Comparison of ENCODE assay signal across 22 cellular contexts in genomic region chr9:6941527-6941926, GRCh38.
DNase-seq lines count a peak whose midpoint lies in the region; ATAC-seq and TF ChIP-seq lines count a peak whose summit lies in the region.
"Had no signal": no experiment of that assay in that cellular context is flagged by ENCODE, and none has a peak within 500 bp of the region (broad histone marks: within the 10 kb centered on the region; RNA-seq: fewer than 3 reads in every experiment).

No MANE protein-coding gene starts in this region.

- no peaks in the 10 kb centered on the region for H3K79me2 ChIP-seq in GM23338 (replicated peaks; ENCODE audit: insufficient read depth)

- intact Hi-C loops in CD4-positive, alpha-beta T cell (cut with DNase I, micrococcal nuclease) = no loop called here
- intact Hi-C loops in thyroid gland (cut with DNase I) (no loop called here), CD14-positive monocyte (cut with micrococcal nuclease) (no loop called here)

- no peaks in the 10 kb centered on the region for H4K20me1 ChIP-seq in GM23338 (replicated peaks; ENCODE audit: insufficient read depth)

- H3K4me3 Mint-ChIP-seq in CD4-positive, alpha-beta T cell = no peak overlapping the region
- no peak overlapping the region for H3K4me3 Mint-ChIP-seq in GM23338
- H3K4me3 Mint-ChIP-seq in WTC11 = no peak overlapping the region
- H3K4me3 Mint-ChIP-seq in nephron progenitor cell = no peak overlapping the region
- H3K4me3 Mint-ChIP-seq in CD14-positive monocyte = no peak overlapping the region
- H3K4me3 Mint-ChIP-seq: HFFc6, T-cell had no signal

- no peak for ATAC-seq in CD4-positive, alpha-beta T cell (ENCODE audit: poor library complexity)
- no peak for ATAC-seq in GM23338
- ATAC-seq in WTC11 = no peak
- ATAC-seq: A549, PC-3, T-cell had no signal

- WGBS in thyroid gland, 2 donors = 75 to 94% methylated on average over 4 of the region's 4 CpGs

- H3K4me1 ChIP-seq in GM23338 (ENCODE audit: insufficient read depth) = 0 out of 2 replicates have a peak, but pooled peaks cover 2% of the 10 kb centered on the region
- H3K4me1 ChIP-seq in thyroid gland = no peaks in the 10 kb centered on the region

- H3K9me3 ChIP-seq in CD4-positive, alpha-beta T cell (ENCODE audit: control insufficient read depth, low read length) = no peaks in the 10 kb centered on the region
- no peaks in the 10 kb centered on the region for H3K9me3 ChIP-seq in thyroid gland
- H3K9me3 ChIP-seq: A549, SJCRH30 had no signal

- no peak overlapping the region for H2AFZ ChIP-seq in GM23338

- H3K27ac ChIP-seq in CD4-positive, alpha-beta T cell (ENCODE audit: low read depth, low read length) = no peak overlapping the region
- H3K27ac ChIP-seq in GM23338 (ENCODE audit: low read depth) (no peak overlapping the region), thyroid gland (no peak overlapping the region)
- H3K27ac ChIP-seq: A549, SJCRH30 had no signal

- CTCF ChIA-PET in CD4-positive, alpha-beta T cell (lab: Charles Lee) = no interaction called here
- CTCF ChIA-PET in WTC11 (lab: Charles Lee) = no interaction called here

- peaks cover 62% of the 10 kb centered on the region for H3K4me1 Mint-ChIP-seq in CD4-positive, alpha-beta T cell (ENCODE audit: low read depth)
- peaks cover 6% of the 10 kb centered on the region for H3K4me1 Mint-ChIP-seq in GM23338
- peaks cover 8% of the 10 kb centered on the region; the same call in 1 of the 2 replicates for H3K4me1 Mint-ChIP-seq in WTC11
- peaks cover 7% of the 10 kb centered on the region for H3K4me1 Mint-ChIP-seq in nephron progenitor cell
- peaks cover 54% of the 10 kb centered on the region for H3K4me1 Mint-ChIP-seq in CD14-positive monocyte

- no peaks in the 10 kb centered on the region for H3K9me2 ChIP-seq in GM23338 (ENCODE audit: insufficient read depth)

- POLR2A ChIA-PET in CD4-positive, alpha-beta T cell (lab: Charles Lee) = no interaction called here
- POLR2A ChIA-PET in WTC11 (lab: Charles Lee) = no interaction called here

- H3K4me3 ChIP-seq in GM23338 (no peak overlapping the region), thyroid gland (replicated peaks in 1 of 3) (no peak overlapping the region)
- H3K4me3 ChIP-seq: A549, SJCRH30 had no signal

- H3K36me3 Mint-ChIP-seq in CD4-positive, alpha-beta T cell (ENCODE audit: low read depth) = peaks cover 46% of the 10 kb centered on the region
- H3K36me3 Mint-ChIP-seq in GM23338 (ENCODE audit: low read depth) (peaks cover 3% of the 10 kb centered on the region; the same call in 2 of the 3 replicates), WTC11 (peaks cover 7% of the 10 kb centered on the region), nephron progenitor cell (ENCODE audit: low read depth) (peaks cover 5% of the 10 kb centered on the region), CD14-positive monocyte (peaks cover 16 to 29% of the 10 kb centered on the region in 2 donors)

- H3K4me2 ChIP-seq in GM23338 = no peak overlapping the region
- H3K4me2 ChIP-seq: A549 had no signal

- H3K27me3 Mint-ChIP-seq in CD4-positive, alpha-beta T cell = no peaks in the 10 kb centered on the region
- H3K27me3 Mint-ChIP-seq in GM23338 (ENCODE audit: insufficient read depth, low read depth, poor library complexity) (peaks cover 4% of the 10 kb centered on the region), WTC11 (ENCODE audit: low read depth) (no peaks in the 10 kb centered on the region), nephron progenitor cell (ENCODE audit: low read depth, poor library complexity) (peaks cover 4% of the 10 kb centered on the region), CD14-positive monocyte (ENCODE audit: low read depth in 3 of 3) (no peaks in the 10 kb centered on the region)
- H3K27me3 Mint-ChIP-seq: T-cell had no signal

- peak overlapping the region; percentile 19 for H3K27ac Mint-ChIP-seq in CD4-positive, alpha-beta T cell
- H3K27ac Mint-ChIP-seq in GM23338 (peak overlapping the region; percentile 4; the same call in 1 of the 2 replicates), WTC11 (0 out of 2 replicates have a peak overlapping the region, but pooled peaks have one; percentile 18), nephron progenitor cell (peak overlapping the region; percentile 68), CD14-positive monocyte (peak overlapping the region in 1 of 7 donors; percentile 28)
- H3K27ac Mint-ChIP-seq: HFFc6, T-cell had no signal

- H3F3A ChIP-seq in GM23338 (replicated peaks; ENCODE audit: low read depth) = no peaks in the 10 kb centered on the region

- TF ChIP-seq CTCF in CD4-positive, alpha-beta T cell (IDR thresholded peaks at IDR 0.05) = no peak
- no peak for TF ChIP-seq CTCF in GM23338 (conservative IDR thresholded peaks at IDR 0.05; ENCODE audit: low read depth in 2 of 2)
- no peak for TF ChIP-seq CTCF in WTC11 (IDR thresholded peaks at IDR 0.05)
- no peak for TF ChIP-seq CTCF in nephron progenitor cell (IDR thresholded peaks at IDR 0.05)
- TF ChIP-seq CTCF in thyroid gland (IDR thresholded peaks at IDR 0.05) = no peak
- no peak for TF ChIP-seq CTCF in CD14-positive monocyte (IDR thresholded peaks at IDR 0.05)

- no peaks in the 10 kb centered on the region for H3K9me3 Mint-ChIP-seq in CD4-positive, alpha-beta T cell
- H3K9me3 Mint-ChIP-seq in GM23338 = peaks cover 3% of the 10 kb centered on the region; the same call in 2 of the 3 replicates
- H3K9me3 Mint-ChIP-seq in WTC11 = peaks cover 8% of the 10 kb centered on the region
- H3K9me3 Mint-ChIP-seq in nephron progenitor cell = peaks cover 11% of the 10 kb centered on the region
- peaks cover 0 to 2% (median 0%) of the 10 kb centered on the region in 7 donors for H3K9me3 Mint-ChIP-seq in CD14-positive monocyte
- H3K9me3 Mint-ChIP-seq: HFFc6, T-cell had no signal

- TF ChIP-seq POLR2A in thyroid gland (IDR thresholded peaks at IDR 0.05) = no peak

- H3K27me3 ChIP-seq in CD4-positive, alpha-beta T cell (ENCODE audit: control insufficient read depth, insufficient read depth, low read length) = no peaks in the 10 kb centered on the region
- no peaks in the 10 kb centered on the region for H3K27me3 ChIP-seq in GM23338 (ENCODE audit: insufficient read depth)
- H3K27me3 ChIP-seq in thyroid gland = no peaks in the 10 kb centered on the region
- H3K27me3 ChIP-seq: SJCRH30 had no signal

- no peak for DNase-seq in CD4-positive, alpha-beta T cell
- DNase-seq in GM23338 (ENCODE audit: low spot score) (no peak), WTC11 (ENCODE audit: low spot score) (no peak), nephron progenitor cell (no peak), NOMO-1 (lab: John Stamatoyannopoulos, UW; ENCODE audit: unreplicated experiment in 2 of 2) (no peak), thyroid gland (no peak), nucleus accumbens (lab: John Stamatoyannopoulos, UW) (no peak), CD14-positive monocyte (ENCODE audit: low spot score) (no peak)
- DNase-seq: AML-193, GF-D8, H7, HFFc6, KG1, MM.1S, NCI-H2029, NCI-H446, NCI-H524 treated with DMSO at 0.1 percent for 48 hours, NCI-H774, PC-3, SJCRH30, T-cell had no signal

- H3K36me3 ChIP-seq in GM23338 (ENCODE audit: insufficient read depth) (no peaks in the 10 kb centered on the region), thyroid gland (no peaks in the 10 kb centered on the region)
- H3K36me3 ChIP-seq: SJCRH30 had no signal

TF ChIP-seq in GM23338, 12 proteins besides CTCF, POLR2A, EP300 and RAD21 (continues in another document):
- TF ChIP-seq STAT1 (IDR thresholded peaks at IDR 0.05; ENCODE audit: unreplicated experiment) = no peak
- TF ChIP-seq EZH2 (IDR thresholded peaks at IDR 0.05; ENCODE audit: low read depth, unreplicated experiment) = no peak
- TF ChIP-seq NANOG (IDR thresholded peaks at IDR 0.05; ENCODE audit: borderline replicate concordance) = no peak
- no peak for TF ChIP-seq ZNF114 (CRISPR knock-in tag; IDR thresholded peaks at IDR 0.05)
- TF ChIP-seq, protein P1, sequence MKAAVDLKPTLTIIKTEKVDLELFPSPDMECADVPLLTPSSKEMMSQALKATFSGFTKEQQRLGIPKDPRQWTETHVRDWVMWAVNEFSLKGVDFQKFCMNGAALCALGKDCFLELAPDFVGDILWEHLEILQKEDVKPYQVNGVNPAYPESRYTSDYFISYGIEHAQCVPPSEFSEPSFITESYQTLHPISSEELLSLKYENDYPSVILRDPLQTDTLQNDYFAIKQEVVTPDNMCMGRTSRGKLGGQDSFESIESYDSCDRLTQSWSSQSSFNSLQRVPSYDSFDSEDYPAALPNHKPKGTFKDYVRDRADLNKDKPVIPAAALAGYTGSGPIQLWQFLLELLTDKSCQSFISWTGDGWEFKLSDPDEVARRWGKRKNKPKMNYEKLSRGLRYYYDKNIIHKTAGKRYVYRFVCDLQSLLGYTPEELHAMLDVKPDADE (IDR thresholded peaks at IDR 0.05) = no peak
- TF ChIP-seq JUNB (IDR thresholded peaks at IDR 0.05; ENCODE audit: unreplicated experiment) = no peak

TF ChIP-seq in WTC11, 78 proteins besides CTCF, POLR2A, EP300 and RAD21:
- TF ChIP-seq, protein P2, sequence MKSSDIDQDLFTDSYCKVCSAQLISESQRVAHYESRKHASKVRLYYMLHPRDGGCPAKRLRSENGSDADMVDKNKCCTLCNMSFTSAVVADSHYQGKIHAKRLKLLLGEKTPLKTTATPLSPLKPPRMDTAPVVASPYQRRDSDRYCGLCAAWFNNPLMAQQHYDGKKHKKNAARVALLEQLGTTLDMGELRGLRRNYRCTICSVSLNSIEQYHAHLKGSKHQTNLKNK (CRISPR knock-in tag; IDR thresholded peaks at IDR 0.05) = no peak
- TF ChIP-seq, protein P3, sequence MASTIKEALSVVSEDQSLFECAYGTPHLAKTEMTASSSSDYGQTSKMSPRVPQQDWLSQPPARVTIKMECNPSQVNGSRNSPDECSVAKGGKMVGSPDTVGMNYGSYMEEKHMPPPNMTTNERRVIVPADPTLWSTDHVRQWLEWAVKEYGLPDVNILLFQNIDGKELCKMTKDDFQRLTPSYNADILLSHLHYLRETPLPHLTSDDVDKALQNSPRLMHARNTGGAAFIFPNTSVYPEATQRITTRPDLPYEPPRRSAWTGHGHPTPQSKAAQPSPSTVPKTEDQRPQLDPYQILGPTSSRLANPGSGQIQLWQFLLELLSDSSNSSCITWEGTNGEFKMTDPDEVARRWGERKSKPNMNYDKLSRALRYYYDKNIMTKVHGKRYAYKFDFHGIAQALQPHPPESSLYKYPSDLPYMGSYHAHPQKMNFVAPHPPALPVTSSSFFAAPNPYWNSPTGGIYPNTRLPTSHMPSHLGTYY (CRISPR knock-in tag; IDR thresholded peaks at IDR 0.05) = no peak
